In genomic region chr3:187955076-187955952, GRCh38 we compare ENCODE assay signal across 9 cellular contexts.
DNase-seq lines count a peak whose midpoint lies in the region; ATAC-seq and TF ChIP-seq lines count a peak whose summit lies in the region.
"Had no signal": no experiment of that assay in that cellular context is flagged by ENCODE, and none has a peak within 500 bp of the region (broad histone marks: within the 10 kb centered on the region; RNA-seq: fewer than 3 reads in every experiment).

No MANE protein-coding gene starts in this region.

- H2AFZ ChIP-seq in OCI-LY1 (ENCODE audit: low read length) (no peak overlapping the region), fibroblast of lung (ENCODE audit: low read length) (no peak overlapping the region), parathyroid adenoma (peak overlapping the region; percentile 27)

- H3F3A ChIP-seq in OCI-LY1 (ENCODE audit: insufficient read depth, low read length): 0 out of 2 replicates have a peak, but pooled peaks cover 5% of the 10 kb centered on the region

- no peaks in the 10 kb centered on the region for H4K20me1 ChIP-seq in OCI-LY1 (ENCODE audit: insufficient read depth, low read length)
- no peaks in the 10 kb centered on the region for H4K20me1 ChIP-seq in fibroblast of lung (ENCODE audit: control insufficient read depth, extremely low read depth, insufficient read depth, low read length)

- ATAC-seq in GM18858 (IDR thresholded peaks at IDR 0.05; ENCODE audit: unreplicated experiment): no peak

- TF ChIP-seq CTCF in OCI-LY1 (IDR thresholded peaks at IDR 0.05; ENCODE audit: low read length) (peak; percentile 13; the same call in 1 of the 2 replicates), fibroblast of lung (conservative IDR thresholded peaks at IDR 0.05 in 1 of 2, IDR thresholded peaks at IDR 0.05 in 1 of 2; ENCODE audit: low read depth in 1 of 2, low read length in 2 of 2) (no peak), parathyroid adenoma (IDR thresholded peaks at IDR 0.05) (no peak)

- H3K27me3 ChIP-seq in OCI-LY1 (ENCODE audit: insufficient read depth, low read length) (no peaks in the 10 kb centered on the region), fibroblast of lung (ENCODE audit: control insufficient read depth, insufficient read depth, low read length) (no peaks in the 10 kb centered on the region), parathyroid adenoma (ENCODE audit: control insufficient read depth, insufficient read depth, low read length) (no peaks in the 10 kb centered on the region)

- DNase-seq in DMS114 treated with DMSO at 0.1 percent for 48 hours (lab: John Stamatoyannopoulos, UW; ENCODE audit: unreplicated experiment): peak; percentile 1
- DNase-seq in fibroblast of lung (ENCODE audit: low read depth in 2 of 2): peak; percentile 90 to 99
- DNase-seq in SW 1271 (lab: John Stamatoyannopoulos, UW): no peak
- DNase-seq in pons (ENCODE audit: low spot score): no peak
- no peak for DNase-seq in activated T-cell treated with anti-CD3 and anti-CD28 coated beads, Interleukin-2, amount 50 U/mL, for 1 hour
- DNase-seq: activated T-cell treated with anti-CD3 and anti-CD28 coated beads, Interleukin-2, amount 50 U/mL, for 48 hours had no signal

- peaks cover 28% of the 10 kb centered on the region; the same call in 1 of the 2 replicates for H3K36me3 ChIP-seq in OCI-LY1 (ENCODE audit: insufficient read depth, low read length)
- H3K36me3 ChIP-seq in fibroblast of lung (ENCODE audit: control insufficient read depth, insufficient read depth, low read length): no peaks in the 10 kb centered on the region
- no peaks in the 10 kb centered on the region for H3K36me3 ChIP-seq in parathyroid adenoma (ENCODE audit: control insufficient read depth, insufficient read depth, low read length)

- peak overlapping the region; percentile 97 for H3K27ac ChIP-seq in OCI-LY1 (ENCODE audit: low read depth, low read length, poor library complexity, severe bottlenecking)
- peak overlapping the region; percentile 80 for H3K27ac ChIP-seq in fibroblast of lung (ENCODE audit: insufficient read depth, low read length)
- peak overlapping the region; percentile 17 for H3K27ac ChIP-seq in parathyroid adenoma

- H3K4me2 ChIP-seq in OCI-LY1 (ENCODE audit: low read length) (peak overlapping the region; percentile 27; the same call in 1 of the 2 replicates), fibroblast of lung (ENCODE audit: extremely low read depth, insufficient read depth, low read length) (peak overlapping the region; percentile 48), parathyroid adenoma (ENCODE audit: low read length) (no peak overlapping the region)

- no peak overlapping the region for H3K4me3 ChIP-seq in OCI-LY1 (ENCODE audit: low read depth, low read length, poor library complexity, severe bottlenecking)
- no peak overlapping the region for H3K4me3 ChIP-seq in fibroblast of lung (replicated peaks in 1 of 4; ENCODE audit: control extremely low read depth in 1 of 4, insufficient read depth in 1 of 4, low read depth in 3 of 4, low read length in 4 of 4)
- no peak overlapping the region for H3K4me3 ChIP-seq in parathyroid adenoma (ENCODE audit: low read depth, low read length)

- H3K4me1 ChIP-seq in OCI-LY1 (ENCODE audit: insufficient read depth, low read length, severe bottlenecking) (peaks cover 98% of the 10 kb centered on the region), fibroblast of lung (ENCODE audit: control insufficient read depth, extremely low read depth, insufficient read depth, low read length) (peaks cover 15% of the 10 kb centered on the region), parathyroid adenoma (peaks cover 8% of the 10 kb centered on the region)

- H3K9me3 ChIP-seq in OCI-LY1 (ENCODE audit: low read length) (no peaks in the 10 kb centered on the region), fibroblast of lung (ENCODE audit: control insufficient read depth, insufficient read depth, low read depth, low read length) (no peaks in the 10 kb centered on the region), parathyroid adenoma (ENCODE audit: control insufficient read depth, low read length) (no peaks in the 10 kb centered on the region)

- peak overlapping the region; percentile 43 for H3K9ac ChIP-seq in OCI-LY1 (ENCODE audit: low read length)
- H3K9ac ChIP-seq in fibroblast of lung (ENCODE audit: insufficient read depth, low read length): no peak overlapping the region
- H3K9ac ChIP-seq in parathyroid adenoma: no peak overlapping the region

- no peaks in the 10 kb centered on the region for H3K9me2 ChIP-seq in OCI-LY1 (ENCODE audit: low read depth, low read length)

- H3K79me2 ChIP-seq in OCI-LY1 (ENCODE audit: insufficient read depth, low read length) (peaks cover 8% of the 10 kb centered on the region; the same call in 1 of the 2 replicates), fibroblast of lung (ENCODE audit: control insufficient read depth, insufficient read depth, low read length) (no peaks in the 10 kb centered on the region), parathyroid adenoma (no peaks in the 10 kb centered on the region)

Comparison
In these comparisons a context has a peak if more than half of its experiments do, and no peak if none do; other contexts are left out.
1. DNase-seq: peak in DMS114 treated with DMSO at 0.1 percent for 48 hours (single experiment) and fibroblast of lung (2 of 2); none in SW 1271 (0 of 2), pons (single experiment) and activated T-cell treated with anti-CD3 and anti-CD28 coated beads, Interleukin-2, amount 50 U/mL, for 1 hour (single experiment).
2. H3K27ac ChIP-seq: peak in every context shown above with its lines; median percentile 97 in OCI-LY1; 80 in fibroblast of lung; 17 in parathyroid adenoma.